In the genomic region with DNA sequence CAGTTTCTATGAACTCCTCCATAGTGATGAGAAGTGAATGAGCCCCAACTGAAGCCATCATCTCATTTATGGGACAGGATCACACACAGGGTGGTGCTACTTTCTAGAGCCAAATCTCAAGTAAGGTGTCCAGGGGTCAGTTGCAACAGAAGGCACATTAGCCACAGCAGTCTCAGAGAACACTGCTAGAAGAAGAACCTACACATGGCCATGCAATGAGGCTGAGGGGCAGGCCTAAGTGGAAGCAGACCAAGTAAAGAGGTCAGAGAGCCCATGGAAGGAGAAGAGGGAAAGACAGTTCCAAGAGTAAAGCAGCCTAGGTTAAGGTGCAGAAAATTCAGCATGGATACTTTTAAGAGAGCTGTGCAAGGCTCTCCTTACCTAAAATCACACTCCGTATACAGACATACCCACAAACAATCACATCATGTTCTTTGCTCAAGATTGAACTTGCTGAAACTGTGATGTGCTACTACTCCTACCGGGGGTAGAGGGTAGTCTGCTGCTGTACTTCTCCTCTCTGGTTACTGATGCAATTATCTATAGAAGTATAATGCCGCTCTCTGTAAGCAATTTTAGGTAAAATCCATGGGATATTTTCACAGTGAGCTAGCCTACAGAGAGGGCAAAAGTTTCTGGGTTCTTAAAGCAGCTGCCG, we compare ENCODE assay signal across 19 cellular contexts. TPM values are rescaled to one million over a fixed set of nuclear protein-coding genes. Genes with fewer than 3 reads are reported as not detected.
DNase-seq lines count a peak whose midpoint lies in the region; ATAC-seq and TF ChIP-seq lines count a peak whose summit lies in the region.
"Had no signal": no experiment of that assay in that cellular context is flagged by ENCODE, and none has a peak within 500 bp of the region (broad histone marks: within the 10 kb centered on the region; RNA-seq: fewer than 3 reads in every experiment).

No MANE protein-coding gene starts in this region.

- H3K36me3 Mint-ChIP-seq in endothelial cell (ENCODE audit: low read depth, unreplicated experiment), result peaks cover 5% of the 10 kb centered on the region
- H3K36me3 Mint-ChIP-seq: activated CD4-positive, alpha-beta memory T cell treated with anti-CD3 and anti-CD28 coated beads for 36 hours; activated naive CD8-positive, alpha-beta T cell treated with anti-CD3 and anti-CD28 coated beads for 36 hours had no signal

- whole genome bisulfite sequencing in ovary, 3 donors, result 62 to 67% (median 67%) methylated on average over 4 of the region's 4 CpGs

- TF ChIP-seq POLR2A in ovary (IDR thresholded peaks at IDR 0.05), result no peak

- H3K27ac ChIP-seq in brain microvascular endothelial cell (no peak overlapping the region), ovary (peak overlapping the region; percentile 21 to 28), tibial artery (no peak overlapping the region)

- H3K36me3 ChIP-seq in brain microvascular endothelial cell (replicated peaks) (no peaks in the 10 kb centered on the region), ovary (no peaks in the 10 kb centered on the region), tibial artery (no peaks in the 10 kb centered on the region)
- H3K36me3 ChIP-seq: Peyer's patch had no signal

- no peak overlapping the region for H3K4me3 Mint-ChIP-seq in endothelial cell (ENCODE audit: unreplicated experiment)
- H3K4me3 Mint-ChIP-seq: activated CD4-positive, alpha-beta memory T cell treated with anti-CD3 and anti-CD28 coated beads for 36 hours; activated naive CD8-positive, alpha-beta T cell treated with anti-CD3 and anti-CD28 coated beads for 36 hours; IgD-negative memory B cell had no signal

- H3K4me3 ChIP-seq in brain microvascular endothelial cell (ENCODE audit: low read depth, low read length) (peak overlapping the region; percentile 39), ovary (peak overlapping the region; percentile 44), tibial artery (peak overlapping the region; percentile 5 to 18)

- H3K27me3 Mint-ChIP-seq in endothelial cell (ENCODE audit: unreplicated experiment), result no peaks in the 10 kb centered on the region
- H3K27me3 Mint-ChIP-seq: activated CD4-positive, alpha-beta memory T cell treated with anti-CD3 and anti-CD28 coated beads for 36 hours; activated naive CD8-positive, alpha-beta T cell treated with anti-CD3 and anti-CD28 coated beads for 36 hours; IgD-negative memory B cell had no signal

- no peaks in the 10 kb centered on the region for H3K9me3 Mint-ChIP-seq in endothelial cell (ENCODE audit: unreplicated experiment)
- H3K9me3 Mint-ChIP-seq: activated CD4-positive, alpha-beta memory T cell treated with anti-CD3 and anti-CD28 coated beads for 36 hours; activated naive CD8-positive, alpha-beta T cell treated with anti-CD3 and anti-CD28 coated beads for 36 hours; IgD-negative memory B cell had no signal

- H3K9me3 ChIP-seq in ovary (no peaks in the 10 kb centered on the region), tibial artery (no peaks in the 10 kb centered on the region)
- H3K9me3 ChIP-seq: Peyer's patch had no signal

- TF ChIP-seq EP300 in ovary (IDR thresholded peaks at IDR 0.05), result no peak

- in situ Hi-C loops in brain microvascular endothelial cell (cut with HindIII; ENCODE audit: low pct_ligation_motif_present, low sequenced_read_pairs), result no loop called here

- ATAC-seq in Right ventricle myocardium superior (ENCODE audit: poor library complexity), result peak; percentile 19
- no peak for ATAC-seq in GM19351 (IDR thresholded peaks at IDR 0.05; ENCODE audit: unreplicated experiment)
- ATAC-seq in HG02885 (IDR thresholded peaks at IDR 0.05; ENCODE audit: poor library complexity, unreplicated experiment), result no peak

- no peak overlapping the region for H3K27ac Mint-ChIP-seq in endothelial cell (ENCODE audit: unreplicated experiment)
- H3K27ac Mint-ChIP-seq: activated CD4-positive, alpha-beta memory T cell treated with anti-CD3 and anti-CD28 coated beads for 36 hours; activated naive CD8-positive, alpha-beta T cell treated with anti-CD3 and anti-CD28 coated beads for 36 hours; IgD-negative memory B cell had no signal

- DNase-seq in brain microvascular endothelial cell (no peak), Right ventricle myocardium superior (no peak), ovary (no peak), tibial artery (no peak), endothelial cell (ENCODE audit: low spot score) (no peak), germinal center (ENCODE audit: low spot score) (no peak)
- DNase-seq: activated CD4-positive, alpha-beta memory T cell treated with anti-CD3 and anti-CD28 coated beads for 36 hours; activated naive CD8-positive, alpha-beta T cell treated with anti-CD3 and anti-CD28 coated beads for 36 hours; activated T-cell treated with anti-CD3 and anti-CD28 coated beads, Interleukin-2, amount 50 U/mL, for 48 hours; head of caudate nucleus; islet precursor cell; NCI-H2107; occipital lobe; Peyer's patch; stimulated activated naive CD4-positive, alpha-beta T cell had no signal

- no peaks in the 10 kb centered on the region for H3K27me3 ChIP-seq in brain microvascular endothelial cell (replicated peaks)
- no peaks in the 10 kb centered on the region for H3K27me3 ChIP-seq in ovary
- no peaks in the 10 kb centered on the region for H3K27me3 ChIP-seq in tibial artery
- H3K27me3 ChIP-seq: Peyer's patch had no signal

- peaks cover 2% of the 10 kb centered on the region for H3K4me1 ChIP-seq in ovary (ENCODE audit: insufficient read depth)
- H3K4me1 ChIP-seq in tibial artery, result peaks cover 0 to 9% (median 0%) of the 10 kb centered on the region in 4 donors
- H3K4me1 ChIP-seq: Peyer's patch had no signal

- TF ChIP-seq CTCF in brain microvascular endothelial cell (IDR thresholded peaks at IDR 0.05; ENCODE audit: low read depth, low read length, missing control alignments) (peak; percentile 11), ovary (IDR thresholded peaks at IDR 0.05) (no peak), tibial artery (IDR thresholded peaks at IDR 0.05) (no peak), endothelial cell (IDR thresholded peaks at IDR 0.05; ENCODE audit: unreplicated experiment) (no peak)

- intact Hi-C loops in Right ventricle myocardium superior (cut with DNase I) (no loop called here), ovary (cut with DNase I) (no loop called here), tibial artery (cut with DNase I; ENCODE audit: low total_unique reads) (no loop called here)

- H3K4me1 Mint-ChIP-seq in endothelial cell (ENCODE audit: unreplicated experiment), result peaks cover 15% of the 10 kb centered on the region
- H3K4me1 Mint-ChIP-seq: activated naive CD8-positive, alpha-beta T cell treated with anti-CD3 and anti-CD28 coated beads for 36 hours; IgD-negative memory B cell had no signal

RNA-seq across cellular contexts. Expression of a gene that starts 1.7 kb away (rescaled TPM):
- total RNA-seq in Right ventricle myocardium superior (52.9 TPM), ovary (100 to 1,000 TPM in 4 of 7 donors, 10 to 100 TPM in 3; 84.4 to 218 (median 110) TPM), endothelial cell (ENCODE audit: unreplicated experiment) (0.31 TPM)
- 10 to 100 TPM; 69.2 to 78.0 TPM for polyA plus RNA-seq in ovary
- total RNA-seq: activated CD4-positive, alpha-beta memory T cell treated with anti-CD3 and anti-CD28 coated beads for 36 hours; activated naive CD8-positive, alpha-beta T cell treated with anti-CD3 and anti-CD28 coated beads for 36 hours; G401 had no signal
- polyA plus RNA-seq: IgD-negative memory B cell had no signal

Comparison
In these comparisons a context has a peak if more than half of its experiments do, and no peak if none do; other contexts are left out.
1. H3K27ac ChIP-seq: peak in ovary (2 of 2); none in brain microvascular endothelial cell (single experiment) and tibial artery (0 of 2).
2. RNA of a gene that starts 1.7 kb away (total RNA-seq): 84.4 to 218 TPM in ovary and 52.9 TPM in Right ventricle myocardium superior (single experiment); 0.31 TPM in endothelial cell (single experiment); every median in the first group is over 10 times any median in the second.
3. Peak in every context shown above with its lines, with median percentiles within 50 percentile points of each other: H3K4me3 ChIP-seq.